Comparison of ENCODE assay signal across 11 cellular contexts in the genomic region with DNA sequence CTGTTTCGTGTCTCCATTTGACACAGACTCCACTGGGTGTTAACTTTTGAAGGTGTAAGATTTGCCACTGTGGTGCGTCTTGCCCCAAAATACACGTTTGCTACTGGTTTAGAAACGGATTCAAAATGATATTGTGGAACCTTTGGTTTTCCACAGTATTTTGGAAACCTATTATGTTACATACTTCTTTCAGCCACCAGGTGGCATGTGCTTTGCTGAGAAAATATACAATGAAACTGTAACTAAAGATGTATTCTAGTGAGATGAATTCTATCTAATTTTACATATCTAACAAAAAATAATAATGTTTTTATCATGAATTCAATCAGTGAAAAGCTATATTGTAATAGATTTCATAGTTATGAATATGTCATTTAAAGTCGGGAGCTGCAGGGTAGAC. TPM values are rescaled to one million over a fixed set of nuclear protein-coding genes. Genes with fewer than 3 reads are reported as not detected.
DNase-seq lines count a peak whose midpoint lies in the region; ATAC-seq and TF ChIP-seq lines count a peak whose summit lies in the region.
"Had no signal": no experiment of that assay in that cellular context is flagged by ENCODE, and none has a peak within 500 bp of the region (broad histone marks: within the 10 kb centered on the region; RNA-seq: fewer than 3 reads in every experiment).

No MANE protein-coding gene starts in this region.

- no peak for ATAC-seq in activated CD8-positive, alpha-beta T cell treated with anti-CD3 and anti-CD28 coated beads for 36 hours
- no peak for ATAC-seq in activated CD8-positive, alpha-beta T cell treated with anti-CD3 and anti-CD28 coated beads, Interleukin-2, amount 10 ng/mL, durations not matched to agents 7 days and 5 days
- ATAC-seq in HG02970 (IDR thresholded peaks at IDR 0.05; ENCODE audit: low FRiP score, unreplicated experiment), result no peak

- TF ChIP-seq POLR2A in esophagus squamous epithelium (IDR thresholded peaks at IDR 0.05), result no peak

- CTCF ChIA-PET in activated CD8-positive, alpha-beta T cell treated with anti-CD3 and anti-CD28 coated beads for 36 hours (lab: Charles Lee), result no interaction called here
- CTCF ChIA-PET in activated CD8-positive, alpha-beta T cell treated with anti-CD3 and anti-CD28 coated beads, Interleukin-2, amount 10 ng/mL, durations not matched to agents 7 days and 5 days (lab: Charles Lee), result no interaction called here

- no peaks in the 10 kb centered on the region for H3K4me1 Mint-ChIP-seq in activated CD8-positive, alpha-beta T cell treated with anti-CD3 and anti-CD28 coated beads for 36 hours (ENCODE audit: low read depth)
- no peaks in the 10 kb centered on the region for H3K4me1 Mint-ChIP-seq in activated CD8-positive, alpha-beta T cell treated with anti-CD3 and anti-CD28 coated beads, Interleukin-2, amount 10 ng/mL, durations not matched to agents 7 days and 5 days (ENCODE audit: low read depth)
- no peaks in the 10 kb centered on the region for H3K4me1 Mint-ChIP-seq in type B pancreatic cell (ENCODE audit: unreplicated experiment)

- POLR2A ChIA-PET in activated CD8-positive, alpha-beta T cell treated with anti-CD3 and anti-CD28 coated beads for 36 hours (lab: Charles Lee), result no interaction called here
- POLR2A ChIA-PET in activated CD8-positive, alpha-beta T cell treated with anti-CD3 and anti-CD28 coated beads, Interleukin-2, amount 10 ng/mL, durations not matched to agents 7 days and 5 days (lab: Charles Lee), result no interaction called here

- H3K27ac ChIP-seq in esophagus squamous epithelium, result no peak overlapping the region

- no peaks in the 10 kb centered on the region for H3K9me3 Mint-ChIP-seq in activated CD8-positive, alpha-beta T cell treated with anti-CD3 and anti-CD28 coated beads for 36 hours
- no peaks in the 10 kb centered on the region for H3K9me3 Mint-ChIP-seq in activated CD8-positive, alpha-beta T cell treated with anti-CD3 and anti-CD28 coated beads, Interleukin-2, amount 10 ng/mL, durations not matched to agents 7 days and 5 days (ENCODE audit: insufficient read depth)
- H3K9me3 Mint-ChIP-seq in type B pancreatic cell, result no peaks in the 10 kb centered on the region

- H3K36me3 ChIP-seq in esophagus squamous epithelium, result no peaks in the 10 kb centered on the region

- intact Hi-C loops in activated CD8-positive, alpha-beta T cell treated with anti-CD3 and anti-CD28 coated beads for 36 hours (cut with micrococcal nuclease), result no loop called here
- intact Hi-C loops in esophagus squamous epithelium (cut with DNase I), result no loop called here

- no peaks in the 10 kb centered on the region for H3K4me1 ChIP-seq in esophagus squamous epithelium

- H3K4me3 Mint-ChIP-seq in activated CD8-positive, alpha-beta T cell treated with anti-CD3 and anti-CD28 coated beads for 36 hours, result no peak overlapping the region
- no peak overlapping the region for H3K4me3 Mint-ChIP-seq in activated CD8-positive, alpha-beta T cell treated with anti-CD3 and anti-CD28 coated beads, Interleukin-2, amount 10 ng/mL, durations not matched to agents 7 days and 5 days
- H3K4me3 Mint-ChIP-seq in type B pancreatic cell, result no peak overlapping the region

- TF ChIP-seq CTCF in activated CD8-positive, alpha-beta T cell treated with anti-CD3 and anti-CD28 coated beads for 36 hours (IDR thresholded peaks at IDR 0.05), result peak; percentile 33
- TF ChIP-seq CTCF in esophagus squamous epithelium (IDR thresholded peaks at IDR 0.05), result peak in 5 of 6 experiments; percentile 15 to 46 (median 31)
- peak; percentile 80 for TF ChIP-seq CTCF in type B pancreatic cell (conservative IDR thresholded peaks at IDR 0.05)

- H3K27me3 ChIP-seq in esophagus squamous epithelium, result no peaks in the 10 kb centered on the region

- H3K27ac Mint-ChIP-seq in activated CD8-positive, alpha-beta T cell treated with anti-CD3 and anti-CD28 coated beads for 36 hours, result no peak overlapping the region
- no peak overlapping the region for H3K27ac Mint-ChIP-seq in activated CD8-positive, alpha-beta T cell treated with anti-CD3 and anti-CD28 coated beads, Interleukin-2, amount 10 ng/mL, durations not matched to agents 7 days and 5 days
- no peak overlapping the region for H3K27ac Mint-ChIP-seq in type B pancreatic cell

- no peak overlapping the region for H3K4me3 ChIP-seq in esophagus squamous epithelium

- 23 to 35% methylated on average over 5 of the region's 5 CpGs for WGBS in esophagus squamous epithelium, 2 donors

- DNase-seq in activated CD8-positive, alpha-beta T cell treated with anti-CD3 and anti-CD28 coated beads for 36 hours, result no peak
- DNase-seq in activated CD8-positive, alpha-beta T cell treated with anti-CD3 and anti-CD28 coated beads, Interleukin-2, amount 10 ng/mL, durations not matched to agents 7 days and 5 days, result no peak
- DNase-seq in NCI-H460 (ENCODE audit: extremely low read depth, low read depth), result peak; percentile 24
- no peak for DNase-seq in esophagus squamous epithelium (lab: John Stamatoyannopoulos, UW)
- no peak for DNase-seq in type B pancreatic cell (ENCODE audit: extremely low spot score, unreplicated experiment)
- no peak for DNase-seq in NCI-H146 (lab: John Stamatoyannopoulos, UW)
- DNase-seq in GF-D8 (lab: John Stamatoyannopoulos, UW), result no peak
- DNase-seq: DMS79 had no signal

- no peaks in the 10 kb centered on the region for H3K9me3 ChIP-seq in esophagus squamous epithelium

- no peaks in the 10 kb centered on the region for H3K27me3 Mint-ChIP-seq in activated CD8-positive, alpha-beta T cell treated with anti-CD3 and anti-CD28 coated beads for 36 hours
- no peaks in the 10 kb centered on the region for H3K27me3 Mint-ChIP-seq in activated CD8-positive, alpha-beta T cell treated with anti-CD3 and anti-CD28 coated beads, Interleukin-2, amount 10 ng/mL, durations not matched to agents 7 days and 5 days (ENCODE audit: low read depth)
- H3K27me3 Mint-ChIP-seq in type B pancreatic cell, result no peaks in the 10 kb centered on the region

- no peaks in the 10 kb centered on the region for H3K36me3 Mint-ChIP-seq in activated CD8-positive, alpha-beta T cell treated with anti-CD3 and anti-CD28 coated beads for 36 hours (ENCODE audit: low read depth)
- no peaks in the 10 kb centered on the region for H3K36me3 Mint-ChIP-seq in activated CD8-positive, alpha-beta T cell treated with anti-CD3 and anti-CD28 coated beads, Interleukin-2, amount 10 ng/mL, durations not matched to agents 7 days and 5 days (ENCODE audit: low read depth)
- H3K36me3 Mint-ChIP-seq in type B pancreatic cell, result no peaks in the 10 kb centered on the region

RNA-seq across cellular contexts. Expression of gene SLITRK4, which starts 28.4 kb away (rescaled TPM):
- total RNA-seq in activated CD8-positive, alpha-beta T cell treated with anti-CD3 and anti-CD28 coated beads for 36 hours, result not detected
- total RNA-seq in activated CD8-positive, alpha-beta T cell treated with anti-CD3 and anti-CD28 coated beads, Interleukin-2, amount 10 ng/mL, durations not matched to agents 7 days and 5 days, result not detected
- total RNA-seq in NCI-H460 (2014; rRNA removed; shearing (Covaris generic)), result 95.2 and 109 TPM in 2 replicates
- 28.1 and 36.5 TPM in 2 replicates for polyA plus RNA-seq in NCI-H460 (2014; cell fraction: nucleus; rRNA removed)
- total RNA-seq in esophagus squamous epithelium (1 to 10 TPM in 2 of 4 donors, under 1 TPM in 2; 0.40 to 2.8 (median 0.97) TPM), type B pancreatic cell (ENCODE audit: low replicate concordance) (0.71 and 3.7 TPM in 2 replicates)

RNA-seq across cellular contexts. Expression of gene SPANXN2, which starts 56.2 kb away (rescaled TPM):
- not detected for total RNA-seq in activated CD8-positive, alpha-beta T cell treated with anti-CD3 and anti-CD28 coated beads for 36 hours
- total RNA-seq in activated CD8-positive, alpha-beta T cell treated with anti-CD3 and anti-CD28 coated beads, Interleukin-2, amount 10 ng/mL, durations not matched to agents 7 days and 5 days, result not detected
- total RNA-seq in NCI-H460 (2014; rRNA removed; shearing (Covaris generic)), result not detected in 2 replicates
- not detected in 2 replicates for polyA plus RNA-seq in NCI-H460 (2014; cell fraction: nucleus; rRNA removed)
- not detected for total RNA-seq in esophagus squamous epithelium
- total RNA-seq in type B pancreatic cell (ENCODE audit: low replicate concordance), result not detected in 2 replicates
- total RNA-seq: myocyte, temporal lobe had no signal

Comparison
In these comparisons a context has a peak if more than half of its experiments do, and no peak if none do; other contexts are left out.
1. RNA of gene SLITRK4, which starts 28.4 kb away (total RNA-seq): 95.2 to 109 TPM in NCI-H460; 0.71 to 3.7 TPM in type B pancreatic cell, 0.40 to 2.8 TPM in esophagus squamous epithelium, not detected in activated CD8-positive, alpha-beta T cell treated with anti-CD3 and anti-CD28 coated beads for 36 hours and not detected in activated CD8-positive, alpha-beta T cell treated with anti-CD3 and anti-CD28 coated beads, Interleukin-2, amount 10 ng/mL, durations not matched to agents 7 days and 5 days; every median in the first group is over 10 times any median in the second.
2. Peak in every context shown above with its lines, with median percentiles within 50 percentile points of each other: CTCF ChIP-seq.